8 cellular contexts compared by ENCODE assay signal in the genomic region with DNA sequence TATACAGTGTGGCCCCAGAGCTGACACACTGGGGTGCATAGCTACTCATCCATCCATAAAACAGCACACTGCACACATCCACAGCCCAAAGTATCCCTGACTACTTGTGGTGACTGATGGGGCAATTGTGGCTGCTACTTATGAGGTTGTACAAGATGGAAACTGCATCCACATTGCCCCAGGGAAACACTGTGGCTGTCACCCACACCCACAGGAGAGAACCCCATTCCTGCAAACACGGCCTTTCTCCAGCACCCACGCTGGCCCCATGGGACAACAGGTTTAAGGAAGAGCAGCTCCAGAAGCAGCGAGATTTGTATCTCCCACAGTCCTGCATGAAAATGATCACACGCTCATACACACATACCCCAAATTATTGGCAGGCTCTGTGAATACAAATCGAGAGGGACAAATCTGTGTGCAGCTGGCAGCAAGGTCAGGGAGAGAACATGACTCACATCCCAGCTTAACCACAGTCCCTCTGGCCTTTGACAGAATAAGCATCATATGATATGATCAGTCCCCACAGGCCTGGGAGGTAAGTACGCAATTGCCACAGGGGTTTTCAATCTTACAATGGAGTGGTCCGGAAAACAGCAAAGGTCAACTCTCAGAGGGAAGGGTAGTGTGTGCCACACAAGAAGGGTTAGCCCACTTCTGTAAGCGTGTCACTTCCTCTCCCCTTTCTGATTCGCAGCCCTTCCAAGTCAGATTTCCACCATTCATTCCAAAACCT.
DNase-seq lines count a peak whose midpoint lies in the region.

No MANE protein-coding gene starts in this region.

- H3K36me3 Mint-ChIP-seq in activated naive CD4-positive, alpha-beta T cell treated with anti-CD3 and anti-CD28 coated beads for 36 hours (ENCODE audit: low read depth): peaks cover 2% of the 10 kb centered on the region

- peaks cover 8% of the 10 kb centered on the region for H3K4me1 Mint-ChIP-seq in activated naive CD4-positive, alpha-beta T cell treated with anti-CD3 and anti-CD28 coated beads for 36 hours (ENCODE audit: low read depth)

- H3K27me3 Mint-ChIP-seq in activated naive CD4-positive, alpha-beta T cell treated with anti-CD3 and anti-CD28 coated beads for 36 hours (ENCODE audit: low read depth): no peaks in the 10 kb centered on the region

- H3K9me3 Mint-ChIP-seq in activated naive CD4-positive, alpha-beta T cell treated with anti-CD3 and anti-CD28 coated beads for 36 hours: no peaks in the 10 kb centered on the region

- intact Hi-C loops in activated naive CD4-positive, alpha-beta T cell treated with anti-CD3 and anti-CD28 coated beads for 36 hours (cut with micrococcal nuclease): no loop called here

- no peak overlapping the region for H3K4me3 Mint-ChIP-seq in activated naive CD4-positive, alpha-beta T cell treated with anti-CD3 and anti-CD28 coated beads for 36 hours

- peak overlapping the region; percentile 44 for H3K27ac Mint-ChIP-seq in activated naive CD4-positive, alpha-beta T cell treated with anti-CD3 and anti-CD28 coated beads for 36 hours

- DNase-seq in activated naive CD4-positive, alpha-beta T cell treated with anti-CD3 and anti-CD28 coated beads for 36 hours: no peak
- DNase-seq in activated naive CD4-positive, alpha-beta T cell (lab: John Stamatoyannopoulos, UW): no peak
- DNase-seq in LHCN-M2 (ENCODE audit: low read depth) (peak; percentile 97), dermis blood vessel endothelial cell (peak; percentile 96), islet precursor cell (no peak), DMS53 treated with DMSO at 0.1 percent for 48 hours (lab: John Stamatoyannopoulos, UW; ENCODE audit: unreplicated experiment) (no peak), NCI-H2107 treated with DMSO at 0.1 percent for 48 hours (lab: John Stamatoyannopoulos, UW; ENCODE audit: unreplicated experiment) (no peak)
- peak; percentile 14 to 27 for DNase-seq in stimulated activated CD8-positive, alpha-beta memory T cell treated with anti-CD3 and anti-CD28 coated beads, Interleukin-2, amount 100 ng/mL, for 48 hours (ENCODE audit: low read depth in 2 of 2)

- CTCF ChIA-PET in activated naive CD4-positive, alpha-beta T cell treated with anti-CD3 and anti-CD28 coated beads for 36 hours (lab: Charles Lee): no interaction called here

Comparison
In these comparisons a context has a peak if more than half of its experiments do, and no peak if none do; other contexts are left out.
1. DNase-seq: peak in LHCN-M2 (single experiment), dermis blood vessel endothelial cell (single experiment) and stimulated activated CD8-positive, alpha-beta memory T cell treated with anti-CD3 and anti-CD28 coated beads, Interleukin-2, amount 100 ng/mL, for 48 hours (2 of 2); none in activated naive CD4-positive, alpha-beta T cell treated with anti-CD3 and anti-CD28 coated beads for 36 hours (single experiment), activated naive CD4-positive, alpha-beta T cell (0 of 4), islet precursor cell (single experiment), DMS53 treated with DMSO at 0.1 percent for 48 hours (single experiment) and NCI-H2107 treated with DMSO at 0.1 percent for 48 hours (single experiment).